1 cellular context compared by ENCODE assay signal in the genomic region with DNA sequence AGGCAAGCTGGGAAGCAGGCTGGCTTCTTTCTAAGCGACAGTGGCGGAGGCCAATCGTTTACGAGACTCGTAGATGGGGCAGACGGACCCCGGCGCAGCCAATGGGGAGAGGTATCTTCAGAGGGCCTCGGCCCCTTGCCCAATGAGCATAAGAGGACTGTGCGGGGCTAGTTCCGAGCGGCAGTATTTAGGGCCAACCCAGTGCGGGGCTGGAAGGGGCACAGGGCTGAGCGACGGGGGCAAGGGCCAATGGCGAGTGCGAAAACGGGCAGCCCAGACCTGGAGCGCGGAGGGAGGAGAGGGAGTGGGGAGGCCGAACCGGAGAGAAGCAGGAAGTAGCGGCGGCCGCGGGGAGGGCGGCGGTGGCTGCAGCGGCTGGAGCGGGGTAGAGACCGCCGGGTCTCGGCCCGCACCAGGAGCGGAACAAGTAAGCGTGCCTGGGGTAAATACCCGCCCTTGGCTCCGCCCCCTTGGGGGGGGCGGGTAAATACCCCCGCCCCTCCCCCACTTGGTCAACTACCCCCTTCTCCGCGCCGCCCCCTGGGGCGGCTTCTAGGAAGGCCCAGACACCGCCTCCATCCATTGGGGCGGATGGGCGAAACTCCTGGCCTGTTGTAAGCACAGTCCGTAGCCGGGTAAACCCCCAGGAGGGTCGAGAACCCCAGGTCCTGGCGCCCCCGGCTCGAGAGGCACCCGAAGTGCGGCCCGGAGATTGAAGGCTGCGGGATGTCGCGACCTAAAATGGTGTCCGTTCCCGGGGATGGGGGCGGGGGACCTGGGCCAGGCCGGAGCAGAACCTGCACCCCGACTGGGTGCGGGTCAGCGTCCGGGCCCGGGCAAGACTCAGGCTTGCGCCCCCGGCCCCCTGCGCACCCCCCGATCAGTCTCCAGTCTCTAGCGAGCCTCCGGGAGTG.
TF ChIP-seq lines count a peak whose summit lies in the region.

A gene with protein sequence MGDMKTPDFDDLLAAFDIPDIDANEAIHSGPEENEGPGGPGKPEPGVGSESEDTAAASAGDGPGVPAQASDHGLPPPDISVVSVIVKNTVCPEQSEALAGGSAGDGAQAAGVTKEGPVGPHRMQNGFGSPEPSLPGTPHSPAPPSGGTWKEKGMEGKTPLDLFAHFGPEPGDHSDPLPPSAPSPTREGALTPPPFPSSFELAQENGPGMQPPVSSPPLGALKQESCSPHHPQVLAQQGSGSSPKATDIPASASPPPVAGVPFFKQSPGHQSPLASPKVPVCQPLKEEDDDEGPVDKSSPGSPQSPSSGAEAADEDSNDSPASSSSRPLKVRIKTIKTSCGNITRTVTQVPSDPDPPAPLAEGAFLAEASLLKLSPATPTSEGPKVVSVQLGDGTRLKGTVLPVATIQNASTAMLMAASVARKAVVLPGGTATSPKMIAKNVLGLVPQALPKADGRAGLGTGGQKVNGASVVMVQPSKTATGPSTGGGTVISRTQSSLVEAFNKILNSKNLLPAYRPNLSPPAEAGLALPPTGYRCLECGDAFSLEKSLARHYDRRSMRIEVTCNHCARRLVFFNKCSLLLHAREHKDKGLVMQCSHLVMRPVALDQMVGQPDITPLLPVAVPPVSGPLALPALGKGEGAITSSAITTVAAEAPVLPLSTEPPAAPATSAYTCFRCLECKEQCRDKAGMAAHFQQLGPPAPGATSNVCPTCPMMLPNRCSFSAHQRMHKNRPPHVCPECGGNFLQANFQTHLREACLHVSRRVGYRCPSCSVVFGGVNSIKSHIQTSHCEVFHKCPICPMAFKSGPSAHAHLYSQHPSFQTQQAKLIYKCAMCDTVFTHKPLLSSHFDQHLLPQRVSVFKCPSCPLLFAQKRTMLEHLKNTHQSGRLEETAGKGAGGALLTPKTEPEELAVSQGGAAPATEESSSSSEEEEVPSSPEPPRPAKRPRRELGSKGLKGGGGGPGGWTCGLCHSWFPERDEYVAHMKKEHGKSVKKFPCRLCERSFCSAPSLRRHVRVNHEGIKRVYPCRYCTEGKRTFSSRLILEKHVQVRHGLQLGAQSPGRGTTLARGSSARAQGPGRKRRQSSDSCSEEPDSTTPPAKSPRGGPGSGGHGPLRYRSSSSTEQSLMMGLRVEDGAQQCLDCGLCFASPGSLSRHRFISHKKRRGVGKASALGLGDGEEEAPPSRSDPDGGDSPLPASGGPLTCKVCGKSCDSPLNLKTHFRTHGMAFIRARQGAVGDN (plus strand): TSS at position 331 of the 914 bp plus-strand sequence. CDS start 3,993 bp downstream, outside the sequence.

TF ChIP-seq in HepG2, 621 proteins besides CTCF, POLR2A, EP300 and RAD21 (continued from another document and continues in another):
- TF ChIP-seq, protein P1, sequence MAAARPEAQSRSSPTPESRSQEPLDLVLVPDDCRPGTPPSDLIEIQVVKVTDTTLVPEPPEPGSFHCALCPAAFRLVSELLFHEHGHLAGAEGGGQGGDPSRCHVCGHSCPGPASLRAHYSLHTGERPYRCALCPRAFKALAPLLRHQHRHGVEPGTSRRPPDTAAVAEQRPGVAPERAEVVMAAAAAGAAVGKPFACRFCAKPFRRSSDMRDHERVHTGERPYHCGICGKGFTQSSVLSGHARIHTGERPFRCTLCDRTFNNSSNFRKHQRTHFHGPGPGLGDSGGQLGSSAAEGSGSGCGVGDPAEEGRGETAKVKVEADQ (CRISPR knock-in tag; IDR thresholded peaks at IDR 0.05; ENCODE audit: borderline replicate concordance): peak; percentile 12; the same call in 1 of the 2 replicates
- no peak for TF ChIP-seq SP140L (CRISPR knock-in tag; IDR thresholded peaks at IDR 0.05; ENCODE audit: borderline replicate concordance)
- TF ChIP-seq, protein P2, sequence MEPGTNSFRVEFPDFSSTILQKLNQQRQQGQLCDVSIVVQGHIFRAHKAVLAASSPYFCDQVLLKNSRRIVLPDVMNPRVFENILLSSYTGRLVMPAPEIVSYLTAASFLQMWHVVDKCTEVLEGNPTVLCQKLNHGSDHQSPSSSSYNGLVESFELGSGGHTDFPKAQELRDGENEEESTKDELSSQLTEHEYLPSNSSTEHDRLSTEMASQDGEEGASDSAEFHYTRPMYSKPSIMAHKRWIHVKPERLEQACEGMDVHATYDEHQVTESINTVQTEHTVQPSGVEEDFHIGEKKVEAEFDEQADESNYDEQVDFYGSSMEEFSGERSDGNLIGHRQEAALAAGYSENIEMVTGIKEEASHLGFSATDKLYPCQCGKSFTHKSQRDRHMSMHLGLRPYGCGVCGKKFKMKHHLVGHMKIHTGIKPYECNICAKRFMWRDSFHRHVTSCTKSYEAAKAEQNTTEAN (CRISPR knock-in tag; conservative IDR thresholded peaks at IDR 0.05): no peak
- TF ChIP-seq EEA1 (CRISPR knock-in tag; IDR thresholded peaks at IDR 0.05; ENCODE audit: borderline replicate concordance): no peak
- TF ChIP-seq ZNF253 (CRISPR knock-in tag; IDR thresholded peaks at IDR 0.05; ENCODE audit: borderline replicate concordance): no peak
- TF ChIP-seq, protein P3, sequence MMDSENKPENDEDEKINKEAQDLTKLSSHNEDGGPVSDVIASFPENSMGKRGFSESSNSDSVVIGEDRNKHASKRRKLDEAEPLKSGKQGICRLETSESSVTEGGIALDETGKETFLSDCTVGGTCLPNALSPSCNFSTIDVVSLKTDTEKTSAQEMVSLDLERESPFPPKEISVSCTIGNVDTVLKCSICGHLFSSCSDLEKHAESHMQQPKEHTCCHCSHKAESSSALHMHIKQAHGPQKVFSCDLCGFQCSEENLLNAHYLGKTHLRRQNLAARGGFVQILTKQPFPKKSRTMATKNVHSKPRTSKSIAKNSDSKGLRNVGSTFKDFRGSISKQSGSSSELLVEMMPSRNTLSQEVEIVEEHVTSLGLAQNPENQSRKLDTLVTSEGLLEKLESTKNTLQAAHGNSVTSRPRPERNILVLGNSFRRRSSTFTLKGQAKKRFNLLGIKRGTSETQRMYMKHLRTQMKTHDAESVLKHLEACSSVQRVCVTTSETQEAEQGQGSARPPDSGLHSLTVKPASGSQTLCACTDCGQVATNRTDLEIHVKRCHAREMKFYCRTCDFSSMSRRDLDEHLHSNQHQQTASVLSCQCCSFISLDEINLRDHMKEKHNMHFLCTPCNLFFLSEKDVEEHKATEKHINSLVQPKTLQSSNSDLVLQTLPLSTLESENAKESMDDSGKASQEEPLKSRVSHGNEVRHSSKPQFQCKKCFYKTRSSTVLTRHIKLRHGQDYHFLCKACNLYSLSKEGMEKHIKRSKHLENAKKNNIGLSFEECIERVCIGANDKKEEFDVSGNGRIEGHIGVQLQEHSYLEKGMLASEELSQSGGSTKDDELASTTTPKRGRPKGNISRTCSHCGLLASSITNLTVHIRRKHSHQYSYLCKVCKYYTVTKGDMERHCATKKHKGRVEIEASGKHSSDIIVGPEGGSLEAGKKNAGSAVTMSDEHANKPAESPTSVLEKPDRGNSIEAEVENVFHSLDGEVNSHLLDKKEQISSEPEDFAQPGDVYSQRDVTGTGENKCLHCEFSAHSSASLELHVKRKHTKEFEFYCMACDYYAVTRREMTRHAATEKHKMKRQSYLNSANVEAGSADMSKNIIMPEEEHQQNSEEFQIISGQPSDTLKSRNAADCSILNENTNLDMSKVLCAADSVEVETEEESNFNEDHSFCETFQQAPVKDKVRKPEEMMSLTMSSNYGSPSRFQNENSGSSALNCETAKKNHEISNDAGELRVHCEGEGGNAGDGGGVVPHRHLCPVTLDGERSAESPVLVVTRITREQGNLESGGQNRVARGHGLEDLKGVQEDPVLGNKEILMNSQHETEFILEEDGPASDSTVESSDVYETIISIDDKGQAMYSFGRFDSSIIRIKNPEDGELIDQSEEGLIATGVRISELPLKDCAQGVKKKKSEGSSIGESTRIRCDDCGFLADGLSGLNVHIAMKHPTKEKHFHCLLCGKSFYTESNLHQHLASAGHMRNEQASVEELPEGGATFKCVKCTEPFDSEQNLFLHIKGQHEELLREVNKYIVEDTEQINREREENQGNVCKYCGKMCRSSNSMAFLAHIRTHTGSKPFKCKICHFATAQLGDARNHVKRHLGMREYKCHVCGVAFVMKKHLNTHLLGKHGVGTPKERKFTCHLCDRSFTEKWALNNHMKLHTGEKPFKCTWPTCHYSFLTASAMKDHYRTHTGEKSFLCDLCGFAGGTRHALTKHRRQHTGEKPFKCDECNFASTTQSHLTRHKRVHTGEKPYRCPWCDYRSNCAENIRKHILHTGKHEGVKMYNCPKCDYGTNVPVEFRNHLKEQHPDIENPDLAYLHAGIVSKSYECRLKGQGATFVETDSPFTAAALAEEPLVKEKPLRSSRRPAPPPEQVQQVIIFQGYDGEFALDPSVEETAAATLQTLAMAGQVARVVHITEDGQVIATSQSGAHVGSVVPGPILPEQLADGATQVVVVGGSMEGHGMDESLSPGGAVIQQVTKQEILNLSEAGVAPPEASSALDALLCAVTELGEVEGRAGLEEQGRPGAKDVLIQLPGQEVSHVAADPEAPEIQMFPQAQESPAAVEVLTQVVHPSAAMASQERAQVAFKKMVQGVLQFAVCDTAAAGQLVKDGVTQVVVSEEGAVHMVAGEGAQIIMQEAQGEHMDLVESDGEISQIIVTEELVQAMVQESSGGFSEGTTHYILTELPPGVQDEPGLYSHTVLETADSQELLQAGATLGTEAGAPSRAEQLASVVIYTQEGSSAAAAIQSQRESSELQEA (CRISPR knock-in tag; IDR thresholded peaks at IDR 0.05; ENCODE audit: not compliant biosample characterization): no peak
- TF ChIP-seq HNRNPH1 (optimal IDR thresholded peaks at IDR 0.05; ENCODE audit: low read depth, low read length): no peak
- TF ChIP-seq ZNF644 (CRISPR knock-in tag; IDR thresholded peaks at IDR 0.05; ENCODE audit: low read depth): no peak
- TF ChIP-seq PHF21A (CRISPR knock-in tag; IDR thresholded peaks at IDR 0.05): peak; percentile 84
- TF ChIP-seq SKI (IDR thresholded peaks at IDR 0.05; ENCODE audit: partially characterized antibody): no peak
- TF ChIP-seq, protein P4, sequence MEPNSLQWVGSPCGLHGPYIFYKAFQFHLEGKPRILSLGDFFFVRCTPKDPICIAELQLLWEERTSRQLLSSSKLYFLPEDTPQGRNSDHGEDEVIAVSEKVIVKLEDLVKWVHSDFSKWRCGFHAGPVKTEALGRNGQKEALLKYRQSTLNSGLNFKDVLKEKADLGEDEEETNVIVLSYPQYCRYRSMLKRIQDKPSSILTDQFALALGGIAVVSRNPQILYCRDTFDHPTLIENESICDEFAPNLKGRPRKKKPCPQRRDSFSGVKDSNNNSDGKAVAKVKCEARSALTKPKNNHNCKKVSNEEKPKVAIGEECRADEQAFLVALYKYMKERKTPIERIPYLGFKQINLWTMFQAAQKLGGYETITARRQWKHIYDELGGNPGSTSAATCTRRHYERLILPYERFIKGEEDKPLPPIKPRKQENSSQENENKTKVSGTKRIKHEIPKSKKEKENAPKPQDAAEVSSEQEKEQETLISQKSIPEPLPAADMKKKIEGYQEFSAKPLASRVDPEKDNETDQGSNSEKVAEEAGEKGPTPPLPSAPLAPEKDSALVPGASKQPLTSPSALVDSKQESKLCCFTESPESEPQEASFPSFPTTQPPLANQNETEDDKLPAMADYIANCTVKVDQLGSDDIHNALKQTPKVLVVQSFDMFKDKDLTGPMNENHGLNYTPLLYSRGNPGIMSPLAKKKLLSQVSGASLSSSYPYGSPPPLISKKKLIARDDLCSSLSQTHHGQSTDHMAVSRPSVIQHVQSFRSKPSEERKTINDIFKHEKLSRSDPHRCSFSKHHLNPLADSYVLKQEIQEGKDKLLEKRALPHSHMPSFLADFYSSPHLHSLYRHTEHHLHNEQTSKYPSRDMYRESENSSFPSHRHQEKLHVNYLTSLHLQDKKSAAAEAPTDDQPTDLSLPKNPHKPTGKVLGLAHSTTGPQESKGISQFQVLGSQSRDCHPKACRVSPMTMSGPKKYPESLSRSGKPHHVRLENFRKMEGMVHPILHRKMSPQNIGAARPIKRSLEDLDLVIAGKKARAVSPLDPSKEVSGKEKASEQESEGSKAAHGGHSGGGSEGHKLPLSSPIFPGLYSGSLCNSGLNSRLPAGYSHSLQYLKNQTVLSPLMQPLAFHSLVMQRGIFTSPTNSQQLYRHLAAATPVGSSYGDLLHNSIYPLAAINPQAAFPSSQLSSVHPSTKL (CRISPR knock-in tag; IDR thresholded peaks at IDR 0.05): no peak
- TF ChIP-seq, protein P5, sequence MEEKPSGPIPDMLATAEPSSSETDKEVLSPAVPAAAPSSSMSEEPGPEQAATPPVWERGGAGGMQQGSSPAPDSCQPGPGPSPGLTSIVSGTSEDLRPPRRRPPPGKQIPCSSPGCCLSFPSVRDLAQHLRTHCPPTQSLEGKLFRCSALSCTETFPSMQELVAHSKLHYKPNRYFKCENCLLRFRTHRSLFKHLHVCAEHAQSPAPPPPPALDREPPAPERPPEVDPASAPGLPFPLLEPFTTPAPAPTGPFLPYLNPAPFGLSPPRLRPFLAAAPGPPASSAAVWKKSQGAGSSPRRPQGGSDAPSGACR (CRISPR knock-in tag; IDR thresholded peaks at IDR 0.05): no peak; the same call in 1 of the 2 replicates
- TF ChIP-seq, protein P6, sequence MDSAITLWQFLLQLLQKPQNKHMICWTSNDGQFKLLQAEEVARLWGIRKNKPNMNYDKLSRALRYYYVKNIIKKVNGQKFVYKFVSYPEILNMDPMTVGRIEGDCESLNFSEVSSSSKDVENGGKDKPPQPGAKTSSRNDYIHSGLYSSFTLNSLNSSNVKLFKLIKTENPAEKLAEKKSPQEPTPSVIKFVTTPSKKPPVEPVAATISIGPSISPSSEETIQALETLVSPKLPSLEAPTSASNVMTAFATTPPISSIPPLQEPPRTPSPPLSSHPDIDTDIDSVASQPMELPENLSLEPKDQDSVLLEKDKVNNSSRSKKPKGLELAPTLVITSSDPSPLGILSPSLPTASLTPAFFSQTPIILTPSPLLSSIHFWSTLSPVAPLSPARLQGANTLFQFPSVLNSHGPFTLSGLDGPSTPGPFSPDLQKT (CRISPR knock-in tag; IDR thresholded peaks at IDR 0.05; ENCODE audit: borderline replicate concordance): no peak
- TF ChIP-seq ZFP62 (CRISPR knock-in tag; IDR thresholded peaks at IDR 0.05): no peak
- 0 out of 2 replicates have a peak, but pooled peaks have one; percentile 6 for TF ChIP-seq TOPORS (CRISPR knock-in tag; IDR thresholded peaks at IDR 0.05)
- TF ChIP-seq PCBP1 (IDR thresholded peaks at IDR 0.05; ENCODE audit: borderline replicate concordance, low read depth, low read length): peak; percentile 96
- TF ChIP-seq, protein P7, sequence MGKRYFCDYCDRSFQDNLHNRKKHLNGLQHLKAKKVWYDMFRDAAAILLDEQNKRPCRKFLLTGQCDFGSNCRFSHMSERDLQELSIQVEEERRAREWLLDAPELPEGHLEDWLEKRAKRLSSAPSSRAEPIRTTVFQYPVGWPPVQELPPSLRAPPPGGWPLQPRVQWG (CRISPR knock-in tag; IDR thresholded peaks at IDR 0.05; ENCODE audit: borderline replicate concordance, low read depth): no peak
- no peak for TF ChIP-seq ZBTB20 (CRISPR knock-in tag; IDR thresholded peaks at IDR 0.05; ENCODE audit: borderline replicate concordance, low read depth)
- no peak for TF ChIP-seq KDM6A (CRISPR knock-in tag; IDR thresholded peaks at IDR 0.05; ENCODE audit: low read depth)
- TF ChIP-seq ZNF652 (CRISPR knock-in tag; IDR thresholded peaks at IDR 0.05; ENCODE audit: borderline replicate concordance, low read depth): no peak
- TF ChIP-seq BORCS8-MEF2B (CRISPR knock-in tag; IDR thresholded peaks at IDR 0.05): no peak
- TF ChIP-seq NPAS2 (CRISPR knock-in tag; IDR thresholded peaks at IDR 0.05; ENCODE audit: borderline replicate concordance): no peak
